9 cellular contexts compared by ENCODE assay signal in genomic region chr9:133114451-133114885, GRCh38. TPM values are rescaled to one million over a fixed set of nuclear protein-coding genes. Genes with fewer than 3 reads are reported as not detected.
DNase-seq lines count a peak whose midpoint lies in the region; ATAC-seq and TF ChIP-seq lines count a peak whose summit lies in the region.
"Had no signal": no experiment of that assay in that cellular context is flagged by ENCODE, and none has a peak within 500 bp of the region (broad histone marks: within the 10 kb centered on the region; RNA-seq: fewer than 3 reads in every experiment).

No MANE protein-coding gene starts in this region.

- peak overlapping the region in 1 of 8 donors; percentile 25 for H3K4me3 Mint-ChIP-seq in CD4-positive, alpha-beta memory T cell
- H3K4me3 Mint-ChIP-seq in nephron progenitor cell: no peak overlapping the region

- H3K27ac ChIP-seq in CD4-positive, alpha-beta memory T cell (ENCODE audit: low read depth, low read length): peak overlapping the region; percentile 55
- peak overlapping the region; percentile 39 to 100 (median 98) for H3K27ac ChIP-seq in dorsolateral prefrontal cortex

- H3K4me1 Mint-ChIP-seq in CD4-positive, alpha-beta memory T cell: peaks cover 14 to 70% (median 41%) of the 10 kb centered on the region in 4 donors
- H3K4me1 Mint-ChIP-seq in nephron progenitor cell: peaks cover 55% of the 10 kb centered on the region

- CTCF ChIA-PET in CD4-positive, alpha-beta memory T cell (lab: Charles Lee; ENCODE audit: partially characterized antibody): interaction anchor here (30.1 kb wide), 1 partner anchor 37 kb away, joined by 596 read pairs; no protein-coding TSS in a partner anchor

- H3K9me3 Mint-ChIP-seq in CD4-positive, alpha-beta memory T cell: no peaks in the 10 kb centered on the region
- no peaks in the 10 kb centered on the region for H3K9me3 Mint-ChIP-seq in nephron progenitor cell

- H3K27ac Mint-ChIP-seq in CD4-positive, alpha-beta memory T cell: peak overlapping the region in 3 of 7 donors; percentile 46 to 87 (median 81)
- H3K27ac Mint-ChIP-seq in nephron progenitor cell: peak overlapping the region; percentile 97

- peaks cover 5 to 31% of the 10 kb centered on the region in 2 donors for H3K36me3 Mint-ChIP-seq in CD4-positive, alpha-beta memory T cell
- H3K36me3 Mint-ChIP-seq in nephron progenitor cell (ENCODE audit: low read depth): peaks cover 10% of the 10 kb centered on the region

- H3K27me3 Mint-ChIP-seq in CD4-positive, alpha-beta memory T cell: no peaks in the 10 kb centered on the region
- no peaks in the 10 kb centered on the region for H3K27me3 Mint-ChIP-seq in nephron progenitor cell (ENCODE audit: low read depth, poor library complexity)

- TF ChIP-seq CTCF in dorsolateral prefrontal cortex (IDR thresholded peaks at IDR 0.05 in 54 of 56, conservative IDR thresholded peaks at IDR 0.05 in 2 of 56; ENCODE audit: low read depth in 1 of 56, partially characterized antibody in 56 of 56): no peak
- TF ChIP-seq CTCF in nephron progenitor cell (IDR thresholded peaks at IDR 0.05): no peak

- H3K27me3 ChIP-seq in CD4-positive, alpha-beta memory T cell (ENCODE audit: insufficient read depth, low read length): no peaks in the 10 kb centered on the region
- no peaks in the 10 kb centered on the region for H3K27me3 ChIP-seq in MG63
- no peaks in the 10 kb centered on the region for H3K27me3 ChIP-seq in dorsolateral prefrontal cortex

- intact Hi-C loops in CD4-positive, alpha-beta memory T cell (cut with micrococcal nuclease): no loop called here
- intact Hi-C loops in dorsolateral prefrontal cortex (cut with DNase I): loop anchor here in 1 of 2 donors (5.0 to 10.0 kb wide), 2 partner anchors 67 to 370 kb away; no protein-coding TSS in a partner anchor

- DNase-seq in CD4-positive, alpha-beta memory T cell: peak in 1 of 5 donors; percentile 4
- DNase-seq in MG63 (peak; percentile 41), dorsolateral prefrontal cortex (peak in 9 of 10 donors; percentile 27 to 79 (median 62)), nephron progenitor cell (no peak), GM19240 (ENCODE audit: insufficient read length, low spot score) (no peak)
- DNase-seq in activated CD4-positive, alpha-beta T cell treated with anti-CD3 and anti-CD28 coated beads, Interleukin-2, amount 50 U/mL, for 1 hour: no peak

- peaks cover 74% of the 10 kb centered on the region for H3K4me1 ChIP-seq in CD4-positive, alpha-beta memory T cell (ENCODE audit: insufficient read depth, low read length)

- H3K4me3 ChIP-seq in CD4-positive, alpha-beta memory T cell (ENCODE audit: low read length in 2 of 2): no peak overlapping the region
- H3K4me3 ChIP-seq in MG63 (no peak overlapping the region), dorsolateral prefrontal cortex (peak overlapping the region in 47 of 59 donors; percentile 0 to 98 (median 33))

- H3K9me3 ChIP-seq in CD4-positive, alpha-beta memory T cell (ENCODE audit: control insufficient read depth in 1 of 2, low read length in 2 of 2): no peaks in the 10 kb centered on the region
- H3K9me3 ChIP-seq in MG63: no peaks in the 10 kb centered on the region

- POLR2A ChIA-PET in CD4-positive, alpha-beta memory T cell (lab: Charles Lee; ENCODE audit: partially characterized antibody): interaction anchor here (0.8 to 25.7 kb wide), 5 partner anchors 15 to 84 kb away, joined by 3 to 345 read pairs (median 4); no protein-coding TSS in a partner anchor

- ATAC-seq in HG02678 (IDR thresholded peaks at IDR 0.05; ENCODE audit: unreplicated experiment) (no peak), HG03039 (IDR thresholded peaks at IDR 0.05; ENCODE audit: unreplicated experiment) (no peak)
- ATAC-seq: HCT116 had no signal

- H3K36me3 ChIP-seq in CD4-positive, alpha-beta memory T cell (ENCODE audit: insufficient read depth, low read length): peaks cover 28% of the 10 kb centered on the region
- H3K36me3 ChIP-seq in MG63: peaks cover 25% of the 10 kb centered on the region

RNA-seq across cellular contexts. Expression of gene RALGDS, which starts 6.6 kb away (rescaled TPM):
- 100 to 1,000 TPM; 123 to 131 TPM for total RNA-seq in CD4-positive, alpha-beta memory T cell
- 10 to 100 TPM; 27.9 to 67.8 TPM for polyA plus RNA-seq in CD4-positive, alpha-beta memory T cell
- 21.4 and 22.8 TPM in 2 replicates for total RNA-seq in MG63 (2014; rRNA removed; shearing (Covaris generic); ENCODE audit: low replicate concordance)
- 100 to 1,000 TPM in 109 of 120 experiments, 10 to 100 TPM in 11; 72.2 to 415 (median 142) TPM for total RNA-seq in dorsolateral prefrontal cortex

RNA-seq across cellular contexts. Expression of gene GBGT1, which starts 49.2 kb away (rescaled TPM):
- 1 to 10 TPM; 3.6 to 6.3 TPM for total RNA-seq in CD4-positive, alpha-beta memory T cell
- under 1 TPM; 0.16 to 0.50 TPM for polyA plus RNA-seq in CD4-positive, alpha-beta memory T cell
- 7.2 and 7.6 TPM in 2 replicates for total RNA-seq in MG63 (2014; rRNA removed; shearing (Covaris generic); ENCODE audit: low replicate concordance)
- total RNA-seq in dorsolateral prefrontal cortex: 10 to 100 TPM in 109 of 120 experiments, 1 to 10 TPM in 11; 5.8 to 27.4 (median 13.8) TPM

RNA-seq across cellular contexts. Expression of gene CEL, which starts 52.7 kb away (rescaled TPM):
- 1 to 10 TPM; 1.2 to 1.6 TPM for total RNA-seq in CD4-positive, alpha-beta memory T cell
- polyA plus RNA-seq in CD4-positive, alpha-beta memory T cell: under 1 TPM in 1 of 2 donors, not detected in 1; 0.15 TPM
- total RNA-seq in MG63 (2014; rRNA removed; shearing (Covaris generic); ENCODE audit: low replicate concordance): 1.0 TPM in 1 of 2 replicates, not detected in the other
- total RNA-seq in dorsolateral prefrontal cortex: 1 to 10 TPM in 107 of 120 experiments, under 1 TPM in 13; 0.64 to 7.6 (median 2.1) TPM

Comparison
In these comparisons a context has a peak if more than half of its experiments do, and no peak if none do; other contexts are left out.
1. DNase-seq: peak in MG63 (single experiment) and dorsolateral prefrontal cortex (9 of 10); none in nephron progenitor cell (single experiment), GM19240 (single experiment) and activated CD4-positive, alpha-beta T cell treated with anti-CD3 and anti-CD28 coated beads, Interleukin-2, amount 50 U/mL, for 1 hour (single experiment).
2. H3K4me3 ChIP-seq: peak in dorsolateral prefrontal cortex (47 of 59); none in CD4-positive, alpha-beta memory T cell (0 of 2) and MG63 (single experiment).